ENCODE assay signal across 1 cellular context in genomic region chr2:190376591-190377245, GRCh38.
TF ChIP-seq lines count a peak whose summit lies in the region.

No MANE protein-coding gene starts in this region.

TF ChIP-seq in GM23338, 12 proteins besides CTCF, POLR2A, EP300 and RAD21 (continued from another document):
- TF ChIP-seq ZNF462 (CRISPR knock-in tag; IDR thresholded peaks at IDR 0.05): no peak
- no peak for TF ChIP-seq EZH2 (IDR thresholded peaks at IDR 0.05; ENCODE audit: low read depth, unreplicated experiment)
- no peak for TF ChIP-seq POLR2AphosphoS5 (IDR thresholded peaks at IDR 0.05; ENCODE audit: low read depth)
- no peak for TF ChIP-seq ZNF331 (CRISPR knock-in tag; IDR thresholded peaks at IDR 0.05; ENCODE audit: low read depth)
- no peak for TF ChIP-seq STAT1 (IDR thresholded peaks at IDR 0.05; ENCODE audit: unreplicated experiment)
